12 cellular contexts compared by ENCODE assay signal in the genomic region with DNA sequence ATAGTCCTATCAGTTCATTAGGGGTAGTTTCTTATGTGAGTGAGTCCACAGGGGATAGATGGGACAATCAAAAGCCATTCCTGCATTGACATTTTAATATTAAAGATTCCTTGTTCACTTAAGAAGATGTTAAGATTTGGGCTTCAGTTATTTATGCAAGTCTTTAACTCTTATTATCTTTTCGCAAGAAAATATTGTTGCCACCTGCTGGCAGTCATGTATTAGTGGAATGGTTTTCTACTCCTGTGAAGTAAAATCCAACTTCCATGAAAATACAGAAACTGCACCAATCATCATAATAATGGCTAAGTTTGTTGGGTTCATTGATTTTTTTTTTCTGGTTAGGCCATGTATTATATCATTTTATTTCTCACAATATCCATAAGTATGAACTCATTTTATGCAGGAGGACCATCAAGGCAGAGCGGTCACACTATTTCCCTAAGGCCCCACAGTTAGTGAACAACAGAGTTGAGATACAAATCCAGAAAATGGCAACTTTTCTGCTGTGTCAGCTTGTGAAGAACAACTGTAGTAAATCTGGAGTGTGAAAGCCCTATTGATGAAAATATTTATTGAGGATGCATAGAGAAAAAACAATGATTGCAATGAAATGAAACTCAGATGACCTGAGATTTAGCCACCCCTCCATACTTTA.
DNase-seq lines count a peak whose midpoint lies in the region; ATAC-seq and TF ChIP-seq lines count a peak whose summit lies in the region.
"Had no signal": no experiment of that assay in that cellular context is flagged by ENCODE, and none has a peak within 500 bp of the region (broad histone marks: within the 10 kb centered on the region; RNA-seq: fewer than 3 reads in every experiment).

No MANE protein-coding gene starts in this region.

- no peaks in the 10 kb centered on the region for H3K79me1 ChIP-seq in IMR-90 (ENCODE audit: low read depth in 1 of 2, low read length in 2 of 2)

- DNase-seq in Ammon's horn (ENCODE audit: low spot score) (peak; percentile 12), IMR-90 (peak; percentile 44), astrocyte of the hippocampus (ENCODE audit: low read depth, low spot score) (peak; percentile 31), left lobe of liver (ENCODE audit: low spot score) (no peak), amygdala (lab: John Stamatoyannopoulos, UW) (no peak), C1 segment of cervical spinal cord (lab: John Stamatoyannopoulos, UW) (no peak)
- no peak for DNase-seq in CD8-positive, alpha-beta T cell
- DNase-seq: activated CD8-positive, alpha-beta memory T cell treated with anti-CD3 and anti-CD28 coated beads for 24 hours; foreskin melanocyte; NCI-H2171 treated with DMSO at 0.1 percent for 48 hours had no signal

- H3K4me2 ChIP-seq in IMR-90 (ENCODE audit: low read depth, low read length), result no peak overlapping the region

- intact Hi-C loops in IMR-90 (cut with micrococcal nuclease), result loop anchor here (5.0 kb wide), 1 partner anchor 169 kb away; a partner anchor contains a TSS
- intact Hi-C loops in CD8-positive, alpha-beta T cell (cut with DNase I, micrococcal nuclease), result no loop called here

- dilution Hi-C loops in IMR-90 (cut with HindIII; ENCODE audit: low sequenced_read_pairs, unreplicated experiment), result no loop called here

- no peak overlapping the region for H3K18ac ChIP-seq in IMR-90 (ENCODE audit: low read depth, low read length)

- H2AK5ac ChIP-seq in IMR-90 (ENCODE audit: low read depth, low read length), result no peak overlapping the region

- H3K4ac ChIP-seq in IMR-90 (ENCODE audit: low read depth, low read length), result no peak overlapping the region

- H3K9me1 ChIP-seq in IMR-90 (ENCODE audit: insufficient read depth, low read length), result no peaks in the 10 kb centered on the region

- no peaks in the 10 kb centered on the region for H3K9me3 Mint-ChIP-seq in CD8-positive, alpha-beta T cell
- H3K9me3 Mint-ChIP-seq: stimulated activated memory B cell treated with anti-CD40 and anti-IgM and Interleukin-4, amounts not matched to agents 10 μg/mL and 1 μg/mL and 100 μg/mL, for 72 hours had no signal

- H3K36me3 Mint-ChIP-seq in CD8-positive, alpha-beta T cell, result no peaks in the 10 kb centered on the region
- H3K36me3 Mint-ChIP-seq: stimulated activated memory B cell treated with anti-CD40 and anti-IgM and Interleukin-4, amounts not matched to agents 10 μg/mL and 1 μg/mL and 100 μg/mL, for 72 hours had no signal

- no peak for ATAC-seq in IMR-90 (ENCODE audit: low read depth)
- peak; percentile 63 for ATAC-seq in left lobe of liver
- no peak for ATAC-seq in HG03378 (IDR thresholded peaks at IDR 0.05; ENCODE audit: unreplicated experiment)
- no peak for ATAC-seq in CD8-positive, alpha-beta T cell
- ATAC-seq: stimulated activated memory B cell treated with anti-CD40 and anti-IgM and Interleukin-4, amounts not matched to agents 10 μg/mL and 1 μg/mL and 100 μg/mL, for 72 hours had no signal

- H3K4me1 ChIP-seq in IMR-90 (ENCODE audit: control insufficient read depth, insufficient read depth, low read length), result peaks cover 6% of the 10 kb centered on the region
- no peaks in the 10 kb centered on the region for H3K4me1 ChIP-seq in CD8-positive, alpha-beta T cell (ENCODE audit: insufficient read depth, low read length)

- no peak overlapping the region for H4K8ac ChIP-seq in IMR-90 (ENCODE audit: low read depth in 2 of 2, low read length in 2 of 2)

- no peak overlapping the region for H4K91ac ChIP-seq in IMR-90 (ENCODE audit: insufficient read depth, low read depth, low read length)

- TF ChIP-seq POLR2A in IMR-90 (IDR thresholded peaks at IDR 0.05; ENCODE audit: low read depth, low read length), result no peak

- no peak overlapping the region for H3K27ac Mint-ChIP-seq in CD8-positive, alpha-beta T cell
- H3K27ac Mint-ChIP-seq: stimulated activated memory B cell treated with anti-CD40 and anti-IgM and Interleukin-4, amounts not matched to agents 10 μg/mL and 1 μg/mL and 100 μg/mL, for 72 hours had no signal

- peak; percentile 44 for TF ChIP-seq CTCF in IMR-90 (conservative IDR thresholded peaks at IDR 0.05; ENCODE audit: low read depth, low read length)
- TF ChIP-seq CTCF in CD8-positive, alpha-beta T cell (IDR thresholded peaks at IDR 0.05), result no peak

- peaks cover 2% of the 10 kb centered on the region for H3K4me1 Mint-ChIP-seq in CD8-positive, alpha-beta T cell (ENCODE audit: low read depth)
- H3K4me1 Mint-ChIP-seq: stimulated activated memory B cell treated with anti-CD40 and anti-IgM and Interleukin-4, amounts not matched to agents 10 μg/mL and 1 μg/mL and 100 μg/mL, for 72 hours had no signal

- no peaks in the 10 kb centered on the region for H3K9me3 ChIP-seq in IMR-90 (ENCODE audit: control insufficient read depth, insufficient read depth, low read length)
- H3K9me3 ChIP-seq in CD8-positive, alpha-beta T cell (ENCODE audit: low read length), result no peaks in the 10 kb centered on the region

- no peaks in the 10 kb centered on the region for H3K27me3 Mint-ChIP-seq in CD8-positive, alpha-beta T cell (ENCODE audit: low read depth)
- H3K27me3 Mint-ChIP-seq: stimulated activated memory B cell treated with anti-CD40 and anti-IgM and Interleukin-4, amounts not matched to agents 10 μg/mL and 1 μg/mL and 100 μg/mL, for 72 hours had no signal

- H4K20me1 ChIP-seq in IMR-90 (ENCODE audit: insufficient read depth, low read length), result no peaks in the 10 kb centered on the region

- H4K5ac ChIP-seq in IMR-90 (ENCODE audit: low read depth, low read length), result no peak overlapping the region

- no peak overlapping the region for H3K4me3 Mint-ChIP-seq in CD8-positive, alpha-beta T cell
- H3K4me3 Mint-ChIP-seq: stimulated activated memory B cell treated with anti-CD40 and anti-IgM and Interleukin-4, amounts not matched to agents 10 μg/mL and 1 μg/mL and 100 μg/mL, for 72 hours had no signal

- H3K36me3 ChIP-seq in IMR-90 (ENCODE audit: control insufficient read depth, insufficient read depth, low read length), result peaks cover 8% of the 10 kb centered on the region
- H3K36me3 ChIP-seq in CD8-positive, alpha-beta T cell (ENCODE audit: insufficient read depth, low read length), result no peaks in the 10 kb centered on the region

- no peak overlapping the region for H3K9ac ChIP-seq in IMR-90 (ENCODE audit: low read depth, low read length)

- H2AK9ac ChIP-seq in IMR-90 (replicated peaks; ENCODE audit: low read depth, low read length, poor library complexity), result no peak overlapping the region

- no peak overlapping the region for H3K14ac ChIP-seq in IMR-90 (replicated peaks; ENCODE audit: low read depth, low read length)

- no peak overlapping the region for H3K27ac ChIP-seq in IMR-90 (ENCODE audit: insufficient read depth, low read length)
- H3K27ac ChIP-seq in CD8-positive, alpha-beta T cell (ENCODE audit: low read depth, low read length), result no peak overlapping the region

- H2BK5ac ChIP-seq in IMR-90 (ENCODE audit: low read depth, low read length, poor library complexity, severe bottlenecking), result no peak overlapping the region

- no peak overlapping the region; the same call in 2 of the 3 replicates for H2BK15ac ChIP-seq in IMR-90 (ENCODE audit: low read depth, low read length)

- BruUV-seq in IMR-90 (replicated peaks; lab: Mats Ljungman, UMichigan), result no TSS peak

- H3K56ac ChIP-seq in IMR-90 (ENCODE audit: extremely low read depth, insufficient read depth, low read length), result no peak overlapping the region

- no peak overlapping the region for H2BK20ac ChIP-seq in IMR-90 (ENCODE audit: low read depth, low read length)

- TF ChIP-seq RAD21 in IMR-90 (IDR thresholded peaks at IDR 0.05; ENCODE audit: low read length), result peak; percentile 25; the same call in 1 of the 2 replicates

- H2BK120ac ChIP-seq in IMR-90 (ENCODE audit: low read depth, low read length), result no peak overlapping the region

- no peak overlapping the region for H2AFZ ChIP-seq in IMR-90 (replicated peaks; ENCODE audit: low read length, poor library complexity)

- POLR2A ChIA-PET in IMR-90 (lab: Charles Lee; ENCODE audit: unreplicated experiment), result no interaction called here
- POLR2A ChIA-PET in CD8-positive, alpha-beta T cell (lab: Charles Lee), result no interaction called here

- in situ Hi-C loops in IMR-90 (cut with MboI; ENCODE audit: low sequenced_read_pairs), result no loop called here

- H3K23ac ChIP-seq in IMR-90 (ENCODE audit: low read depth, low read length), result no peak overlapping the region

- H3K27me3 ChIP-seq in IMR-90 (ENCODE audit: control insufficient read depth, insufficient read depth, low read length), result no peaks in the 10 kb centered on the region
- H3K27me3 ChIP-seq in CD8-positive, alpha-beta T cell (ENCODE audit: insufficient read depth, low read length), result no peaks in the 10 kb centered on the region

- WGBS in IMR-90 (ENCODE audit: extremely low coverage in 2 of 2, insufficient read length in 1 of 2), 2 experiments, result no CpG with 5 or more reads among the region's 2 CpGs

- H3K4me3 ChIP-seq in IMR-90 (ENCODE audit: insufficient read depth, low read depth, low read length), result no peak overlapping the region
- no peak overlapping the region for H3K4me3 ChIP-seq in CD8-positive, alpha-beta T cell (ENCODE audit: low read depth, low read length)

- CTCF ChIA-PET in IMR-90 (lab: Yijun Ruan, JAX), result no interaction called here
- CTCF ChIA-PET in CD8-positive, alpha-beta T cell (lab: Charles Lee), result interaction anchor here (0.6 kb wide), 1 partner anchor 111 kb away, joined by 3 read pairs; no protein-coding TSS in a partner anchor

TF ChIP-seq in IMR-90, 13 proteins besides CTCF, POLR2A, EP300 and RAD21:
- TF ChIP-seq RCOR1 (IDR thresholded peaks at IDR 0.05; ENCODE audit: insufficient replicate concordance, low read length), result no peak
- TF ChIP-seq MXI1 (IDR thresholded peaks at IDR 0.05; ENCODE audit: borderline replicate concordance, low read depth, low read length), result no peak
- peak; percentile 41 for TF ChIP-seq SMC3 (IDR thresholded peaks at IDR 0.05; ENCODE audit: low read depth, low read length)
- peak; percentile 41; the same call in 1 of the 2 replicates for TF ChIP-seq MAFK (IDR thresholded peaks at IDR 0.05; ENCODE audit: low read depth, low read length)
TF ChIP-seq in IMR-90: peak in this region for 2.

Comparison
In these comparisons a context has a peak if more than half of its experiments do, and no peak if none do; other contexts are left out.
1. DNase-seq: peak in Ammon's horn (single experiment), IMR-90 (single experiment) and astrocyte of the hippocampus (single experiment); none in left lobe of liver (single experiment), CD8-positive, alpha-beta T cell (0 of 7), amygdala (0 of 56) and C1 segment of cervical spinal cord (0 of 14).